Comparison of ENCODE assay signal across 1 cellular context in the genomic region with DNA sequence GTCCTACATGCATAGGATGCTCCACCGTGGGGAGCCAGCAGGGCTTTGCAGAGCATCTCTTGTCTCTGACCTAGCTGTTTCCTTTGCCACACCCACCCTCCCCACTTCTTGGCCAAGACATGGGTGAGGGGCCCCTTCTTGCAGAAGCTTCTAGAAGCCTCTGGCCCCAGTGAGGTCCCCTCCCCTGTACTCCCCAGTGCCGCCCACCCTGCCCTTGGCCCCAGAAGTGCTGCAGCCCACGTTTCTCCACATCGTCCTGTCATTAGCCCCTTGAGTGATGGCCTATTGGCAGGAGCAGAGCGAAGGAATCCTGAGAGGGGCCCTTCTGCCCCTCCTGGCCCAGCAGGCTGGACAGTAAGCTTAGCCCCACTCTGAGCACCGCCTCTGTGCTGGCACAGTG.
TF ChIP-seq lines count a peak whose summit lies in the region.

No MANE protein-coding gene starts in this region.

TF ChIP-seq in SK-N-SH treated with all-trans-retinoic acid at 6 μM for 48 hours, 23 proteins besides CTCF, POLR2A, EP300 and RAD21 (continued from another document):
- TF ChIP-seq TSHZ2 (CRISPR knock-in tag; IDR thresholded peaks at IDR 0.05) (no peak), ESRRG (CRISPR knock-in tag; IDR thresholded peaks at IDR 0.05) (no peak), TOX (CRISPR knock-in tag; IDR thresholded peaks at IDR 0.05; ENCODE audit: borderline replicate concordance) (no peak), PPARA (CRISPR knock-in tag; IDR thresholded peaks at IDR 0.05; ENCODE audit: borderline replicate concordance) (no peak), ZFP30 (CRISPR knock-in tag; IDR thresholded peaks at IDR 0.05) (no peak)
